1 cellular context compared by ENCODE assay signal in the genomic region with DNA sequence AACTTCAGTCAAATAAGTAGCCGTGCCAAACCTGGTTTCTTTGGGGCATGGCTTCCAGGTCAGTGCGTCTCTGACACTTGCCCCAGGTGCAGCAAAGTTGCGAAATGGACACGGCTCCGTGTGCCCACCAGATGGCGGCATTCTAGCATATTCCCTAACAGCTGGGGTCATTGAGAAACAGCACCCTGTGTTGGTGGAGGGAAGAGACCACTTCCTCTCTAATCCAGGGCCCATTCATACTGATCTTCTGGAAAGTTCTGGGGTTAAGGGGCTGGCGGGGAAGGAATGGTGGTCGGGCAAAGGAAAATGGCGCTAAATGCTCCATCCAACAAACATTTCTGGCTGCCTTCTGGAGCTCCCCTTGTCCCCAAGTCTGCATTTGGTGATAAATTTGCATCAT.
TF ChIP-seq lines count a peak whose summit lies in the region.

No MANE protein-coding gene starts in this region.

TF ChIP-seq in HepG2, 621 proteins besides CTCF, POLR2A, EP300 and RAD21 (continued from another document and continues in another):
- TF ChIP-seq KDM2A (CRISPR knock-in tag; IDR thresholded peaks at IDR 0.05; ENCODE audit: borderline replicate concordance, low read depth) (peak; percentile 68), FOSL2 (CRISPR knock-in tag; IDR thresholded peaks at IDR 0.05) (peak; percentile 76), ZNF274 (CRISPR knock-in tag; IDR thresholded peaks at IDR 0.05) (no peak), NR1H2 (CRISPR knock-in tag; IDR thresholded peaks at IDR 0.05; ENCODE audit: borderline replicate concordance, low read depth) (no peak), ZNF619 (CRISPR knock-in tag; IDR thresholded peaks at IDR 0.05) (no peak), ARID2 (CRISPR knock-in tag; IDR thresholded peaks at IDR 0.05; ENCODE audit: borderline replicate concordance) (no peak), POLR2AphosphoS2 (IDR thresholded peaks at IDR 0.05; ENCODE audit: low read depth, low read length) (no peak), IRX3 (CRISPR knock-in tag; IDR thresholded peaks at IDR 0.05; ENCODE audit: borderline replicate concordance, low read depth) (no peak), CEBPG (CRISPR knock-in tag; IDR thresholded peaks at IDR 0.05) (peak; percentile 99), BCL6 (CRISPR knock-in tag; IDR thresholded peaks at IDR 0.05) (peak; percentile 46; the same call in 1 of the 2 replicates), RELA (CRISPR knock-in tag; IDR thresholded peaks at IDR 0.05) (no peak), ZNF792 (CRISPR knock-in tag; IDR thresholded peaks at IDR 0.05) (peak; percentile 51; the same call in 1 of the 2 replicates), YY1 (IDR thresholded peaks at IDR 0.05; ENCODE audit: insufficient read depth, insufficient replicate concordance, low read depth, low read length) (peak; percentile 47), ZNF605 (CRISPR knock-in tag; IDR thresholded peaks at IDR 0.05) (peak; percentile 64; the same call in 1 of the 2 replicates), DPF2 (CRISPR knock-in tag; IDR thresholded peaks at IDR 0.05; ENCODE audit: borderline replicate concordance, low read depth) (peak; percentile 38; the same call in 1 of the 2 replicates), NAIF1 (CRISPR knock-in tag; IDR thresholded peaks at IDR 0.05; ENCODE audit: borderline replicate concordance) (no peak), REPIN1 (CRISPR knock-in tag; IDR thresholded peaks at IDR 0.05; ENCODE audit: borderline replicate concordance, low read depth) (peak; percentile 80; the same call in 1 of the 2 replicates), ZNF543 (CRISPR knock-in tag; IDR thresholded peaks at IDR 0.05) (no peak), MIER3 (CRISPR knock-in tag; IDR thresholded peaks at IDR 0.05; ENCODE audit: borderline replicate concordance) (peak; percentile 72; the same call in 1 of the 2 replicates), ZNF124 (CRISPR knock-in tag; IDR thresholded peaks at IDR 0.05) (0 out of 2 replicates have a peak, but pooled peaks have one; percentile 40), MTA1 (CRISPR knock-in tag; IDR thresholded peaks at IDR 0.05; ENCODE audit: borderline replicate concordance) (0 out of 2 replicates have a peak, but pooled peaks have one; percentile 32), ZNF337 (CRISPR knock-in tag; IDR thresholded peaks at IDR 0.05; ENCODE audit: borderline replicate concordance, low read depth) (no peak), MXI1 (IDR thresholded peaks at IDR 0.05; ENCODE audit: borderline replicate concordance, low read depth, low read length) (0 out of 3 replicates have a peak, but pooled peaks have one; percentile 11)
- TF ChIP-seq, protein P1, sequence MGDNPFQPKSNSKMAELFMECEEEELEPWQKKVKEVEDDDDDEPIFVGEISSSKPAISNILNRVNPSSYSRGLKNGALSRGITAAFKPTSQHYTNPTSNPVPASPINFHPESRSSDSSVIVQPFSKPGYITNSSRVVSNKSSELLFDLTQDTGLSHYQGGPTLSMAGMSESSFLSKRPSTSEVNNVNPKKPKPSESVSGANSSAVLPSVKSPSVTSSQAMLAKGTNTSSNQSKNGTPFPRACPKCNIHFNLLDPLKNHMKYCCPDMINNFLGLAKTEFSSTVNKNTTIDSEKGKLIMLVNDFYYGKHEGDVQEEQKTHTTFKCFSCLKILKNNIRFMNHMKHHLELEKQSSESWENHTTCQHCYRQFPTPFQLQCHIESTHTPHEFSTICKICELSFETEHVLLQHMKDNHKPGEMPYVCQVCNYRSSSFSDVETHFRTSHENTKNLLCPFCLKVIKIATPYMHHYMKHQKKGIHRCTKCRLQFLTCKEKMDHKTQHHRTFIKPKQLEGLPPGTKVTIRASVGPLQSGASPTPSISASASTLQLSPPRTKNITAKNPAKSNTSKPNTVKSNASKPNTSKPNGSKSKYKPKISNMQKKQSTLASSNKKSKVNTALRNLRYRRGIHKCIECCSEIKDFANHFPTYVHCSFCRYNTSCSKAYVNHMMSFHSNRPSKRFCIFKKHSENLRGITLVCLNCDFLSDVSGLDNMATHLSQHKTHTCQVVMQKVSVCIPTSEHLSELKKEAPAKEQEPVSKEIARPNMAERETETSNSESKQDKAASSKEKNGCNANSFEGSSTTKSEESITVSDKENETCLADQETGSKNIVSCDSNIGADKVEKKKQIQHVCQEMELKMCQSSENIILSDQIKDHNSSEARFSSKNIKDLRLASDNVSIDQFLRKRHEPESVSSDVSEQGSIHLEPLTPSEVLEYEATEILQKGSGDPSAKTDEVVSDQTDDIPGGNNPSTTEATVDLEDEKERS (CRISPR knock-in tag; IDR thresholded peaks at IDR 0.05): peak; percentile 42; the same call in 1 of the 2 replicates
- TF ChIP-seq, protein P2, sequence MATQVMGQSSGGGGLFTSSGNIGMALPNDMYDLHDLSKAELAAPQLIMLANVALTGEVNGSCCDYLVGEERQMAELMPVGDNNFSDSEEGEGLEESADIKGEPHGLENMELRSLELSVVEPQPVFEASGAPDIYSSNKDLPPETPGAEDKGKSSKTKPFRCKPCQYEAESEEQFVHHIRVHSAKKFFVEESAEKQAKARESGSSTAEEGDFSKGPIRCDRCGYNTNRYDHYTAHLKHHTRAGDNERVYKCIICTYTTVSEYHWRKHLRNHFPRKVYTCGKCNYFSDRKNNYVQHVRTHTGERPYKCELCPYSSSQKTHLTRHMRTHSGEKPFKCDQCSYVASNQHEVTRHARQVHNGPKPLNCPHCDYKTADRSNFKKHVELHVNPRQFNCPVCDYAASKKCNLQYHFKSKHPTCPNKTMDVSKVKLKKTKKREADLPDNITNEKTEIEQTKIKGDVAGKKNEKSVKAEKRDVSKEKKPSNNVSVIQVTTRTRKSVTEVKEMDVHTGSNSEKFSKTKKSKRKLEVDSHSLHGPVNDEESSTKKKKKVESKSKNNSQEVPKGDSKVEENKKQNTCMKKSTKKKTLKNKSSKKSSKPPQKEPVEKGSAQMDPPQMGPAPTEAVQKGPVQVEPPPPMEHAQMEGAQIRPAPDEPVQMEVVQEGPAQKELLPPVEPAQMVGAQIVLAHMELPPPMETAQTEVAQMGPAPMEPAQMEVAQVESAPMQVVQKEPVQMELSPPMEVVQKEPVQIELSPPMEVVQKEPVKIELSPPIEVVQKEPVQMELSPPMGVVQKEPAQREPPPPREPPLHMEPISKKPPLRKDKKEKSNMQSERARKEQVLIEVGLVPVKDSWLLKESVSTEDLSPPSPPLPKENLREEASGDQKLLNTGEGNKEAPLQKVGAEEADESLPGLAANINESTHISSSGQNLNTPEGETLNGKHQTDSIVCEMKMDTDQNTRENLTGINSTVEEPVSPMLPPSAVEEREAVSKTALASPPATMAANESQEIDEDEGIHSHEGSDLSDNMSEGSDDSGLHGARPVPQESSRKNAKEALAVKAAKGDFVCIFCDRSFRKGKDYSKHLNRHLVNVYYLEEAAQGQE (IDR thresholded peaks at IDR 0.05; ENCODE audit: borderline replicate concordance in 1 of 2, low read depth in 1 of 2, low read length in 2 of 2): no peak
- TF ChIP-seq, protein P3, sequence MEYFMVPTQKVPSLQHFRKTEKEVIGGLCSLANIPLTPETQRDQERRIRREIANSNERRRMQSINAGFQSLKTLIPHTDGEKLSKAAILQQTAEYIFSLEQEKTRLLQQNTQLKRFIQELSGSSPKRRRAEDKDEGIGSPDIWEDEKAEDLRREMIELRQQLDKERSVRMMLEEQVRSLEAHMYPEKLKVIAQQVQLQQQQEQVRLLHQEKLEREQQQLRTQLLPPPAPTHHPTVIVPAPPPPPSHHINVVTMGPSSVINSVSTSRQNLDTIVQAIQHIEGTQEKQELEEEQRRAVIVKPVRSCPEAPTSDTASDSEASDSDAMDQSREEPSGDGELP (IDR thresholded peaks at IDR 0.05; ENCODE audit: borderline replicate concordance, low read depth): peak; percentile 83
- TF ChIP-seq, protein P4, sequence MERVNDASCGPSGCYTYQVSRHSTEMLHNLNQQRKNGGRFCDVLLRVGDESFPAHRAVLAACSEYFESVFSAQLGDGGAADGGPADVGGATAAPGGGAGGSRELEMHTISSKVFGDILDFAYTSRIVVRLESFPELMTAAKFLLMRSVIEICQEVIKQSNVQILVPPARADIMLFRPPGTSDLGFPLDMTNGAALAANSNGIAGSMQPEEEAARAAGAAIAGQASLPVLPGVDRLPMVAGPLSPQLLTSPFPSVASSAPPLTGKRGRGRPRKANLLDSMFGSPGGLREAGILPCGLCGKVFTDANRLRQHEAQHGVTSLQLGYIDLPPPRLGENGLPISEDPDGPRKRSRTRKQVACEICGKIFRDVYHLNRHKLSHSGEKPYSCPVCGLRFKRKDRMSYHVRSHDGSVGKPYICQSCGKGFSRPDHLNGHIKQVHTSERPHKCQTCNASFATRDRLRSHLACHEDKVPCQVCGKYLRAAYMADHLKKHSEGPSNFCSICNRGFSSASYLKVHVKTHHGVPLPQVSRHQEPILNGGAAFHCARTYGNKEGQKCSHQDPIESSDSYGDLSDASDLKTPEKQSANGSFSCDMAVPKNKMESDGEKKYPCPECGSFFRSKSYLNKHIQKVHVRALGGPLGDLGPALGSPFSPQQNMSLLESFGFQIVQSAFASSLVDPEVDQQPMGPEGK (CRISPR knock-in tag; IDR thresholded peaks at IDR 0.05): peak; percentile 57; the same call in 1 of the 2 replicates
- TF ChIP-seq, protein P5, sequence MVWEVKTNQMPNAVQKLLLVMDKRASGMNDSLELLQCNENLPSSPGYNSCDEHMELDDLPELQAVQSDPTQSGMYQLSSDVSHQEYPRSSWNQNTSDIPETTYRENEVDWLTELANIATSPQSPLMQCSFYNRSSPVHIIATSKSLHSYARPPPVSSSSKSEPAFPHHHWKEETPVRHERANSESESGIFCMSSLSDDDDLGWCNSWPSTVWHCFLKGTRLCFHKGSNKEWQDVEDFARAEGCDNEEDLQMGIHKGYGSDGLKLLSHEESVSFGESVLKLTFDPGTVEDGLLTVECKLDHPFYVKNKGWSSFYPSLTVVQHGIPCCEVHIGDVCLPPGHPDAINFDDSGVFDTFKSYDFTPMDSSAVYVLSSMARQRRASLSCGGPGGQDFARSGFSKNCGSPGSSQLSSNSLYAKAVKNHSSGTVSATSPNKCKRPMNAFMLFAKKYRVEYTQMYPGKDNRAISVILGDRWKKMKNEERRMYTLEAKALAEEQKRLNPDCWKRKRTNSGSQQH (CRISPR knock-in tag; IDR thresholded peaks at IDR 0.05; ENCODE audit: low read depth): 0 out of 2 replicates have a peak, but pooled peaks have one; percentile 35
- TF ChIP-seq, protein P6, sequence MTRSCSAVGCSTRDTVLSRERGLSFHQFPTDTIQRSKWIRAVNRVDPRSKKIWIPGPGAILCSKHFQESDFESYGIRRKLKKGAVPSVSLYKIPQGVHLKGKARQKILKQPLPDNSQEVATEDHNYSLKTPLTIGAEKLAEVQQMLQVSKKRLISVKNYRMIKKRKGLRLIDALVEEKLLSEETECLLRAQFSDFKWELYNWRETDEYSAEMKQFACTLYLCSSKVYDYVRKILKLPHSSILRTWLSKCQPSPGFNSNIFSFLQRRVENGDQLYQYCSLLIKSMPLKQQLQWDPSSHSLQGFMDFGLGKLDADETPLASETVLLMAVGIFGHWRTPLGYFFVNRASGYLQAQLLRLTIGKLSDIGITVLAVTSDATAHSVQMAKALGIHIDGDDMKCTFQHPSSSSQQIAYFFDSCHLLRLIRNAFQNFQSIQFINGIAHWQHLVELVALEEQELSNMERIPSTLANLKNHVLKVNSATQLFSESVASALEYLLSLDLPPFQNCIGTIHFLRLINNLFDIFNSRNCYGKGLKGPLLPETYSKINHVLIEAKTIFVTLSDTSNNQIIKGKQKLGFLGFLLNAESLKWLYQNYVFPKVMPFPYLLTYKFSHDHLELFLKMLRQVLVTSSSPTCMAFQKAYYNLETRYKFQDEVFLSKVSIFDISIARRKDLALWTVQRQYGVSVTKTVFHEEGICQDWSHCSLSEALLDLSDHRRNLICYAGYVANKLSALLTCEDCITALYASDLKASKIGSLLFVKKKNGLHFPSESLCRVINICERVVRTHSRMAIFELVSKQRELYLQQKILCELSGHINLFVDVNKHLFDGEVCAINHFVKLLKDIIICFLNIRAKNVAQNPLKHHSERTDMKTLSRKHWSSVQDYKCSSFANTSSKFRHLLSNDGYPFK (CRISPR knock-in tag; IDR thresholded peaks at IDR 0.05; ENCODE audit: borderline replicate concordance): 0 out of 2 replicates have a peak, but pooled peaks have one; percentile 26
- TF ChIP-seq, protein P7, sequence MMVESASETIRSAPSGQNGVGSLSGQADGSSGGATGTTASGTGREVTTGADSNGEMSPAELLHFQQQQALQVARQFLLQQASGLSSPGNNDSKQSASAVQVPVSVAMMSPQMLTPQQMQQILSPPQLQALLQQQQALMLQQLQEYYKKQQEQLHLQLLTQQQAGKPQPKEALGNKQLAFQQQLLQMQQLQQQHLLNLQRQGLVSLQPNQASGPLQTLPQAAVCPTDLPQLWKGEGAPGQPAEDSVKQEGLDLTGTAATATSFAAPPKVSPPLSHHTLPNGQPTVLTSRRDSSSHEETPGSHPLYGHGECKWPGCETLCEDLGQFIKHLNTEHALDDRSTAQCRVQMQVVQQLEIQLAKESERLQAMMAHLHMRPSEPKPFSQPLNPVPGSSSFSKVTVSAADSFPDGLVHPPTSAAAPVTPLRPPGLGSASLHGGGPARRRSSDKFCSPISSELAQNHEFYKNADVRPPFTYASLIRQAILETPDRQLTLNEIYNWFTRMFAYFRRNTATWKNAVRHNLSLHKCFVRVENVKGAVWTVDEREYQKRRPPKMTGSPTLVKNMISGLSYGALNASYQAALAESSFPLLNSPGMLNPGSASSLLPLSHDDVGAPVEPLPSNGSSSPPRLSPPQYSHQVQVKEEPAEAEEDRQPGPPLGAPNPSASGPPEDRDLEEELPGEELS (CRISPR knock-in tag; IDR thresholded peaks at IDR 0.05): peak; percentile 59; the same call in 1 of the 2 replicates
- TF ChIP-seq, protein P8, sequence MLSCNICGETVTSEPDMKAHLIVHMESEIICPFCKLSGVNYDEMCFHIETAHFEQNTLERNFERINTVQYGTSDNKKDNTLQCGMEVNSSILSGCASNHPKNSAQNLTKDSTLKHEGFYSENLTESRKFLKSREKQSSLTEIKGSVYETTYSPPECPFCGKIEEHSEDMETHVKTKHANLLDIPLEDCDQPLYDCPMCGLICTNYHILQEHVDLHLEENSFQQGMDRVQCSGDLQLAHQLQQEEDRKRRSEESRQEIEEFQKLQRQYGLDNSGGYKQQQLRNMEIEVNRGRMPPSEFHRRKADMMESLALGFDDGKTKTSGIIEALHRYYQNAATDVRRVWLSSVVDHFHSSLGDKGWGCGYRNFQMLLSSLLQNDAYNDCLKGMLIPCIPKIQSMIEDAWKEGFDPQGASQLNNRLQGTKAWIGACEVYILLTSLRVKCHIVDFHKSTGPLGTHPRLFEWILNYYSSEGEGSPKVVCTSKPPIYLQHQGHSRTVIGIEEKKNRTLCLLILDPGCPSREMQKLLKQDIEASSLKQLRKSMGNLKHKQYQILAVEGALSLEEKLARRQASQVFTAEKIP (CRISPR knock-in tag; IDR thresholded peaks at IDR 0.05; ENCODE audit: borderline replicate concordance): no peak
- TF ChIP-seq, protein P9, sequence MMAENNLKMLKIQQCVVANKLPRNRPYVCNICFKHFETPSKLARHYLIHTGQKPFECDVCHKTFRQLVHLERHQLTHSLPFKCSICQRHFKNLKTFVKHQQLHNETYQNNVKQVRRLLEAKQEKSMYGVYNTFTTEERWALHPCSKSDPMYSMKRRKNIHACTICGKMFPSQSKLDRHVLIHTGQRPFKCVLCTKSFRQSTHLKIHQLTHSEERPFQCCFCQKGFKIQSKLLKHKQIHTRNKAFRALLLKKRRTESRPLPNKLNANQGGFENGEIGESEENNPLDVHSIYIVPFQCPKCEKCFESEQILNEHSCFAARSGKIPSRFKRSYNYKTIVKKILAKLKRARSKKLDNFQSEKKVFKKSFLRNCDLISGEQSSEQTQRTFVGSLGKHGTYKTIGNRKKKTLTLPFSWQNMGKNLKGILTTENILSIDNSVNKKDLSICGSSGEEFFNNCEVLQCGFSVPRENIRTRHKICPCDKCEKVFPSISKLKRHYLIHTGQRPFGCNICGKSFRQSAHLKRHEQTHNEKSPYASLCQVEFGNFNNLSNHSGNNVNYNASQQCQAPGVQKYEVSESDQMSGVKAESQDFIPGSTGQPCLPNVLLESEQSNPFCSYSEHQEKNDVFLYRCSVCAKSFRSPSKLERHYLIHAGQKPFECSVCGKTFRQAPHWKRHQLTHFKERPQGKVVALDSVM (CRISPR knock-in tag; IDR thresholded peaks at IDR 0.05): no peak
